ENCODE assay signal across 16 cellular contexts in genomic region chr2:50953021-50953420, GRCh38.
DNase-seq lines count a peak whose midpoint lies in the region; ATAC-seq, FAIRE-seq and TF ChIP-seq lines count a peak whose summit lies in the region.
"Had no signal": no experiment of that assay in that cellular context is flagged by ENCODE, and none has a peak within 500 bp of the region (broad histone marks: within the 10 kb centered on the region; RNA-seq: fewer than 3 reads in every experiment).

No MANE protein-coding gene starts in this region.

- no peaks in the 10 kb centered on the region for H4K20me1 ChIP-seq in fibroblast of lung (ENCODE audit: control insufficient read depth, extremely low read depth, insufficient read depth, low read length)

- H3K4me2 ChIP-seq in fibroblast of lung (ENCODE audit: extremely low read depth, insufficient read depth, low read length), result no peak overlapping the region

- no peak overlapping the region for H2AFZ ChIP-seq in fibroblast of lung (ENCODE audit: low read length)

- no peak for TF ChIP-seq CTCF in fibroblast of lung (conservative IDR thresholded peaks at IDR 0.05 in 1 of 2, IDR thresholded peaks at IDR 0.05 in 1 of 2; ENCODE audit: low read depth in 1 of 2, low read length in 2 of 2)

- ATAC-seq in HG03095 (IDR thresholded peaks at IDR 0.05; ENCODE audit: unreplicated experiment), result no peak
- ATAC-seq: activated CD8-positive, alpha-beta T cell treated with anti-CD3 and anti-CD28 coated beads, Interleukin-2, amount 10 ng/mL, durations not matched to agents 7 days and 5 days had no signal

- FAIRE-seq in urothelium cell line (lab: Jason Lieb, UNC), result peak; percentile 20

- no peaks in the 10 kb centered on the region for H3K27me3 ChIP-seq in fibroblast of lung (ENCODE audit: control insufficient read depth, insufficient read depth, low read length)
- H3K27me3 ChIP-seq: tibial artery had no signal

- H3K79me2 ChIP-seq in fibroblast of lung (ENCODE audit: control insufficient read depth, insufficient read depth, low read length), result no peaks in the 10 kb centered on the region

- H3K27ac ChIP-seq in fibroblast of lung (ENCODE audit: insufficient read depth, low read length), result no peak overlapping the region
- H3K27ac ChIP-seq: ovary, tibial artery had no signal

- no peaks in the 10 kb centered on the region for H3K36me3 ChIP-seq in fibroblast of lung (ENCODE audit: control insufficient read depth, insufficient read depth, low read length)
- H3K36me3 ChIP-seq: ovary, tibial artery had no signal

- no peak overlapping the region for H3K9ac ChIP-seq in fibroblast of lung (ENCODE audit: insufficient read depth, low read length)

- H3K9me3 ChIP-seq in fibroblast of lung (ENCODE audit: control insufficient read depth, insufficient read depth, low read depth, low read length), result no peaks in the 10 kb centered on the region
- H3K9me3 ChIP-seq: ovary, tibial artery had no signal

- H3K4me1 ChIP-seq in fibroblast of lung (ENCODE audit: control insufficient read depth, extremely low read depth, insufficient read depth, low read length), result no peaks in the 10 kb centered on the region
- H3K4me1 ChIP-seq: tibial artery had no signal

- no peak overlapping the region for H3K4me3 ChIP-seq in fibroblast of lung (replicated peaks in 1 of 4; ENCODE audit: control extremely low read depth in 1 of 4, insufficient read depth in 1 of 4, low read depth in 3 of 4, low read length in 4 of 4)
- H3K4me3 ChIP-seq: ovary, tibial artery had no signal

- DNase-seq in NOMO-1 treated with DMSO at 0.1 percent for 48 hours (lab: John Stamatoyannopoulos, UW; ENCODE audit: unreplicated experiment) (peak; percentile 5), NOMO-1 treated with dmso at 0.1 percent for 144 hours (lab: John Stamatoyannopoulos, UW; ENCODE audit: unreplicated experiment) (no peak), SW480 (ENCODE audit: low spot score) (peak; percentile 3), fibroblast of lung (ENCODE audit: low read depth in 2 of 2) (peak; percentile 62 to 95), urothelium cell line (ENCODE audit: low spot score) (peak; percentile 37), EL (no peak), DMS79 treated with DMSO at 0.1 percent for 48 hours (lab: John Stamatoyannopoulos, UW) (no peak)
- DNase-seq: activated CD8-positive, alpha-beta T cell treated with anti-CD3 and anti-CD28 coated beads, Interleukin-2, amount 10 ng/mL, durations not matched to agents 7 days and 5 days; DMS79; HFFc6; NCI-H2227 treated with DMSO at 0.1 percent for 48 hours; ovary; RPMI8226; T-helper 9 cell; tibial artery had no signal

Comparison
In these comparisons a context has a peak if more than half of its experiments do, and no peak if none do; other contexts are left out.
1. DNase-seq: peak in NOMO-1 treated with DMSO at 0.1 percent for 48 hours (single experiment), SW480 (single experiment), fibroblast of lung (2 of 2) and urothelium cell line (single experiment); none in NOMO-1 treated with dmso at 0.1 percent for 144 hours (single experiment), EL (single experiment) and DMS79 treated with DMSO at 0.1 percent for 48 hours (single experiment).